ENCODE assay signal across 2 cellular contexts in the genomic region with DNA sequence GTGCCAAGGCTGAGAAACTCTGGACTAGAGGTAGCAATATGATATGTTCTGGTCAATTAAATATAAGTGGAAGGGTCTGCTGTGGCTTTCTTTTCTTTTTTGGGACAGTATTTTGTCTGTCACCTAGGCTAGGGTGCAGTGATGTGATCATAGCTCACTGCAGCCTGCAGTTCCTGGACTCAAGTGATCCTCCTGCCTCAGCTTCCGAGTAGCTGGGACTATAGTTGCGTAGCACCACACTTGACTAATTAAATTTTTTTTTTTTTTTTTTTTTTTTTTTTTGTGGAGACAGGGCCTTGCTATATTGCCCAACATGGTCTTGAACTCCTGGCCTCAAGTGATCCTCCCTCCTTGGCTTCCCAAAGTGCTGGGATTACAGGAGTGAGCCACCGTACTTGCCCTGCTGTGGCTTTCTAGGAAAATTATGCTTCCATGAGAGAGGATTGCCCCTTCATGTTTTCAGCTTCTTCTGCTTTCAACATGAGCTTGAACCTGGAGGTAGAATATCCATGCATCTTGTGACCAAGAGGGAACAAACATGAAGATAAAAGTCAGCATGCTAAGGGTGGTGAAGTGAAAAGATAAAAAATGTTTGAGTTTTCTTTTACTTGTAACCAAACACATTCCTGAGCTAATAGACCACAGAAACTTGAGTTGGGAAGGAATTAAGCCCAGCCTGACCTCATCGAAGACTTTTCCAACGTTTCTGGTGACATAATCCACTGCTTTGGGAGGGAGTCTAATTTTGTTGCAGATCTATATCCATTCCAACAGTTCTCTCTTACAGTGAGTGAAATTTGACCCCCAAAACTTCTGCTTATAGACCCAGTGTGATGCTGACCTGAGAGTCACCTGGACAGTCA.
TF ChIP-seq lines count a peak whose summit lies in the region.

No MANE protein-coding gene starts in this region.

TF ChIP-seq in SK-N-SH treated with all-trans-retinoic acid at 6 μM for 48 hours, 23 proteins besides CTCF, POLR2A, EP300 and RAD21 (continued from another document):
- TF ChIP-seq, protein P1, sequence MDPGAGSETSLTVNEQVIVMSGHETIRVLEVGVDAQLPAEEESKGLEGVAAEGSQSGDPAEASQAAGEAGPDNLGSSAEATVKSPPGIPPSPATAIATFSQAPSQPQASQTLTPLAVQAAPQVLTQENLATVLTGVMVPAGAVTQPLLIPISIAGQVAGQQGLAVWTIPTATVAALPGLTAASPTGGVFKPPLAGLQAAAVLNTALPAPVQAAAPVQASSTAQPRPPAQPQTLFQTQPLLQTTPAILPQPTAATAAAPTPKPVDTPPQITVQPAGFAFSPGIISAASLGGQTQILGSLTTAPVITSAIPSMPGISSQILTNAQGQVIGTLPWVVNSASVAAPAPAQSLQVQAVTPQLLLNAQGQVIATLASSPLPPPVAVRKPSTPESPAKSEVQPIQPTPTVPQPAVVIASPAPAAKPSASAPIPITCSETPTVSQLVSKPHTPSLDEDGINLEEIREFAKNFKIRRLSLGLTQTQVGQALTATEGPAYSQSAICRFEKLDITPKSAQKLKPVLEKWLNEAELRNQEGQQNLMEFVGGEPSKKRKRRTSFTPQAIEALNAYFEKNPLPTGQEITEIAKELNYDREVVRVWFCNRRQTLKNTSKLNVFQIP (CRISPR knock-in tag; IDR thresholded peaks at IDR 0.05; ENCODE audit: borderline replicate concordance, low read depth), result no peak
- TF ChIP-seq ZC3H10 (CRISPR knock-in tag; IDR thresholded peaks at IDR 0.05) (no peak), TSHZ2 (CRISPR knock-in tag; IDR thresholded peaks at IDR 0.05) (no peak), ZNF70 (CRISPR knock-in tag; IDR thresholded peaks at IDR 0.05) (no peak), ZFP30 (CRISPR knock-in tag; IDR thresholded peaks at IDR 0.05) (no peak), ZNF8 (CRISPR knock-in tag; IDR thresholded peaks at IDR 0.05) (no peak), ARNTL (CRISPR knock-in tag; IDR thresholded peaks at IDR 0.05; ENCODE audit: borderline replicate concordance, low read depth) (no peak), ZNF565 (CRISPR knock-in tag; conservative IDR thresholded peaks at IDR 0.05; ENCODE audit: low read depth) (no peak)
TF ChIP-seq in SK-N-SH treated with all-trans-retinoic acid at 6 μM for 48 hours: peak in this region for 0.

TF ChIP-seq in SK-N-SH, 30 proteins besides CTCF, POLR2A, EP300 and RAD21 (continued from another document):
- no peak for TF ChIP-seq TAF1 (IDR thresholded peaks at IDR 0.05; ENCODE audit: borderline replicate concordance, low read depth, low read length)
